Comparison of ENCODE assay signal across 12 cellular contexts in the genomic region with DNA sequence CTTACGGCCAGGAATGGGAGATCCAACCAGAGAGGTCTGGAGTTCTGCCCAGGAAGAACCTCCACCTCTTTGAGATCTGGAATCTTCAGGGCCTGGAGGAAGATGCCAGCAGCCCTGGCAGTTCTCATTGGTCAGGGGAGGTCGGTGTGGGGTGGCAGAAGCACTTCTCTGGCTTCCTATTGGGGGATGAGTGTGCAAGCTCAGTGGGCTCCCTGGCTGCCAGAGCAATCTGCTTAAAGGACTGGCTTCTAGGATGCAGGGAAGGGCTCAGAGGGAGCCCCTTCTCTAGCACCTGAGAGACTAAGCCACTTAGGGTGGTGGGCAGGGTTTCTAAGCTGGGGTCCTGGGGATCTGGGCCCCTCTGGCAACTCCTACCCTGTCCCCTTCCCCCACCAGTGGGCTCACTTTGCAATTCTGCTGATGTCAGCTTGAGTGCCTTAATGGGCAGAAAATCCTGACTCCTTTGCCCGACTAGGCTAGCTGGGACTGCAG. TPM values are rescaled to one million over a fixed set of nuclear protein-coding genes. Genes with fewer than 3 reads are reported as not detected.
DNase-seq lines count a peak whose midpoint lies in the region; ATAC-seq, FAIRE-seq and TF ChIP-seq lines count a peak whose summit lies in the region.
"Had no signal": no experiment of that assay in that cellular context is flagged by ENCODE, and none has a peak within 500 bp of the region (broad histone marks: within the 10 kb centered on the region; RNA-seq: fewer than 3 reads in every experiment).

No MANE protein-coding gene starts in this region.

- peak overlapping the region; percentile 51 for H3K27ac Mint-ChIP-seq in astrocyte (ENCODE audit: unreplicated experiment)
- no peak overlapping the region for H3K27ac Mint-ChIP-seq in T-helper 17 cell

- H3K4me1 ChIP-seq in HUES64 (ENCODE audit: insufficient read depth, low read length): peaks cover 15% of the 10 kb centered on the region
- peaks cover 54% of the 10 kb centered on the region for H3K4me1 ChIP-seq in astrocyte (ENCODE audit: insufficient read depth, low read length)
- peaks cover 50% of the 10 kb centered on the region for H3K4me1 ChIP-seq in keratinocyte (ENCODE audit: control insufficient read depth, extremely low read depth, insufficient read depth, low read length)
- peaks cover 0 to 70% (median 36%) of the 10 kb centered on the region in 4 donors for H3K4me1 ChIP-seq in tibial nerve
- peaks cover 27% of the 10 kb centered on the region for H3K4me1 ChIP-seq in testis

- H3K79me2 ChIP-seq in astrocyte (ENCODE audit: insufficient read depth, low read length) (peaks cover 6% of the 10 kb centered on the region), keratinocyte (ENCODE audit: control insufficient read depth, insufficient read depth, low read length) (no peaks in the 10 kb centered on the region)

- H3K4me3 Mint-ChIP-seq in astrocyte (ENCODE audit: unreplicated experiment) (no peak overlapping the region), T-helper 17 cell (no peak overlapping the region)

- no peaks in the 10 kb centered on the region for H3K27me3 ChIP-seq in HUES64 (ENCODE audit: insufficient read depth, low read length)
- no peaks in the 10 kb centered on the region for H3K27me3 ChIP-seq in astrocyte (ENCODE audit: insufficient read depth, low read length)
- no peaks in the 10 kb centered on the region for H3K27me3 ChIP-seq in keratinocyte (ENCODE audit: control insufficient read depth, extremely low read depth, insufficient read depth, low read length)
- no peaks in the 10 kb centered on the region for H3K27me3 ChIP-seq in tibial nerve
- H3K27me3 ChIP-seq in testis: no peaks in the 10 kb centered on the region

- dilution Hi-C loops in keratinocyte (cut with MboI; ENCODE audit: extremely low pct_ligation_motif_present, low sequenced_read_pairs): no loop called here

- WGBS in HUES64: 57% methylated on average over 3 of the region's 3 CpGs
- 44% methylated on average over 3 of the region's 3 CpGs for WGBS in tibial nerve, 2 donors
- WGBS in testis, 2 donors: 51 to 80% methylated on average over 1 to 3 of the region's 3 CpGs

- no peaks in the 10 kb centered on the region for H3K9me1 ChIP-seq in keratinocyte (ENCODE audit: control insufficient read depth, extremely low read depth, insufficient read depth, low read length)

- no peak overlapping the region for H3K4me3 ChIP-seq in HUES64 (ENCODE audit: low read length)
- H3K4me3 ChIP-seq in astrocyte (ENCODE audit: insufficient read depth, low read depth, low read length): no peak overlapping the region
- no peak overlapping the region for H3K4me3 ChIP-seq in keratinocyte (ENCODE audit: control insufficient read depth in 2 of 3, extremely low read depth in 1 of 3, insufficient read depth in 2 of 3, low read depth in 1 of 3, low read length in 3 of 3)
- no peak overlapping the region for H3K4me3 ChIP-seq in tibial nerve
- H3K4me3 ChIP-seq in testis: no peak overlapping the region

- no peaks in the 10 kb centered on the region for H3K36me3 ChIP-seq in HUES64 (ENCODE audit: insufficient read depth, low read length)
- H3K36me3 ChIP-seq in astrocyte (ENCODE audit: insufficient read depth, low read length): no peaks in the 10 kb centered on the region
- no peaks in the 10 kb centered on the region for H3K36me3 ChIP-seq in keratinocyte (ENCODE audit: control insufficient read depth in 2 of 2, extremely low read depth in 1 of 2, insufficient read depth in 2 of 2, low read length in 2 of 2)
- H3K36me3 ChIP-seq in tibial nerve: peaks cover 0 to 23% (median 0%) of the 10 kb centered on the region in 3 donors
- no peaks in the 10 kb centered on the region for H3K36me3 ChIP-seq in testis (ENCODE audit: low read depth, missing control alignments)

- TF ChIP-seq POLR2A in tibial nerve (IDR thresholded peaks at IDR 0.05): no peak
- no peak for TF ChIP-seq POLR2A in testis (IDR thresholded peaks at IDR 0.05)

- no peak for TF ChIP-seq CTCF in astrocyte (IDR thresholded peaks at IDR 0.05; ENCODE audit: insufficient read depth, low read depth, low read length)
- no peak for TF ChIP-seq CTCF in keratinocyte (optimal IDR thresholded peaks at IDR 0.05 in 1 of 3, IDR thresholded peaks at IDR 0.05 in 1 of 3, conservative IDR thresholded peaks at IDR 0.05 in 1 of 3; ENCODE audit: extremely low read depth in 1 of 3, insufficient read depth in 2 of 3, low read length in 3 of 3)
- TF ChIP-seq CTCF in tibial nerve (IDR thresholded peaks at IDR 0.05): no peak
- TF ChIP-seq CTCF in testis (IDR thresholded peaks at IDR 0.05): no peak

- ATAC-seq in T-helper 17 cell: no peak
- ATAC-seq: left colon had no signal

- H3K36me3 Mint-ChIP-seq in astrocyte (ENCODE audit: low read depth, unreplicated experiment) (peaks cover 8% of the 10 kb centered on the region), T-helper 17 cell (ENCODE audit: low read depth) (no peaks in the 10 kb centered on the region)

- no peak for FAIRE-seq in astrocyte (lab: Jason Lieb, UNC)
- no peak for FAIRE-seq in keratinocyte (lab: Jason Lieb, UNC)

- H3K9ac ChIP-seq in HUES64 (ENCODE audit: low read depth, low read length) (no peak overlapping the region), astrocyte (ENCODE audit: low read length) (peak overlapping the region; percentile 91), keratinocyte (ENCODE audit: control insufficient read depth, extremely low read depth, insufficient read depth, low read length) (peak overlapping the region; percentile 24)

- DNase-seq in astrocyte (ENCODE audit: low read depth) (peak; percentile 32), keratinocyte (ENCODE audit: low read depth, low spot score) (no peak), tibial nerve (ENCODE audit: low spot score in 2 of 2) (no peak), testis (no peak), T-helper 17 cell (no peak)
- no peak for DNase-seq in stimulated activated CD4-positive, alpha-beta T cell treated with anti-CD3 and anti-CD28 coated beads, Interleukin-4, amount 100 ng/mL, for 24 hours
- DNase-seq: activated T-cell treated with anti-CD3 and anti-CD28 coated beads, Interleukin-2, amount 50 U/mL, for 1 hour; DND-41; left colon; NCI-H2171 had no signal

- 0 out of 2 replicates have a peak overlapping the region, but pooled peaks have one; percentile 22 for H3K27ac ChIP-seq in HUES64 (ENCODE audit: low read depth, low read length)
- H3K27ac ChIP-seq in astrocyte (ENCODE audit: low read depth, low read length): peak overlapping the region; percentile 96
- H3K27ac ChIP-seq in keratinocyte (ENCODE audit: control insufficient read depth, insufficient read depth, low read length): peak overlapping the region; percentile 77
- peak overlapping the region in 3 of 4 donors; percentile 77 to 87 (median 86) for H3K27ac ChIP-seq in tibial nerve
- H3K27ac ChIP-seq in testis: no peak overlapping the region
- H3K27ac ChIP-seq: VCaP had no signal

- no peaks in the 10 kb centered on the region for H3K9me3 Mint-ChIP-seq in astrocyte (ENCODE audit: unreplicated experiment)

- H3K4me1 Mint-ChIP-seq in astrocyte (ENCODE audit: low read depth, unreplicated experiment) (peaks cover 37% of the 10 kb centered on the region), T-helper 17 cell (no peaks in the 10 kb centered on the region)

- intact Hi-C loops in testis (cut with DNase I; ENCODE audit: low total_unique reads): no loop called here

- H2AFZ ChIP-seq in astrocyte (ENCODE audit: low read depth, low read length) (no peak overlapping the region), keratinocyte (ENCODE audit: control insufficient read depth, low read length) (no peak overlapping the region)

- H3K9me3 ChIP-seq in HUES64 (ENCODE audit: insufficient read depth, low read depth, low read length) (no peaks in the 10 kb centered on the region), astrocyte (ENCODE audit: insufficient read depth, low read depth, low read length) (no peaks in the 10 kb centered on the region), keratinocyte (ENCODE audit: control insufficient read depth, low read depth, low read length) (no peaks in the 10 kb centered on the region), tibial nerve (no peaks in the 10 kb centered on the region), testis (no peaks in the 10 kb centered on the region), T-helper 17 cell (ENCODE audit: control insufficient read depth, low read length, poor library complexity, severe bottlenecking) (no peaks in the 10 kb centered on the region)

- H3K4me2 ChIP-seq in astrocyte (ENCODE audit: low read length) (peak overlapping the region; percentile 81), keratinocyte (ENCODE audit: control insufficient read depth, extremely low read depth, insufficient read depth, low read depth, low read length) (no peak overlapping the region)

- no peaks in the 10 kb centered on the region for H3K27me3 Mint-ChIP-seq in astrocyte (ENCODE audit: low read depth, unreplicated experiment)
- no peaks in the 10 kb centered on the region for H3K27me3 Mint-ChIP-seq in T-helper 17 cell

- TF ChIP-seq EP300 in tibial nerve (IDR thresholded peaks at IDR 0.05): no peak

- H4K20me1 ChIP-seq in astrocyte (ENCODE audit: insufficient read depth, low read length): no peaks in the 10 kb centered on the region
- H4K20me1 ChIP-seq in keratinocyte (ENCODE audit: control insufficient read depth, extremely low read depth, insufficient read depth, low read length): no peaks in the 10 kb centered on the region

RNA-seq across cellular contexts. Expression of a gene that starts 24.4 kb away (rescaled TPM):
- 11.3 TPM for polyA plus RNA-seq in HUES64 (2013, experiment 1 of 2)
- 14.6 TPM for polyA plus RNA-seq in HUES64 (2013, experiment 2 of 2)
- total RNA-seq in astrocyte: 22.3 and 25.6 TPM in 2 replicates
- 21.7 to 32.5 TPM (median 27.0 TPM) in 3 replicates for polyA plus RNA-seq in keratinocyte
- 11.5 TPM for polyA plus RNA-seq in keratinocyte (2011; ENCODE audit: low read depth)
- polyA plus RNA-seq in keratinocyte (2011; cell fraction: cytosol; rRNA removed): 24.7 and 25.8 TPM in 2 replicates
- polyA plus RNA-seq in keratinocyte (2011; cell fraction: nucleus; rRNA removed): 59.5 and 81.4 TPM in 2 replicates
- polyA plus RNA-seq in keratinocyte (2012; ENCODE audit: low replicate concordance): 31.2 and 40.4 TPM in 2 replicates
- polyA minus RNA-seq in keratinocyte: 45.4 to 75.9 TPM (median 53.1 TPM) in 3 replicates
- 51.8 TPM for polyA minus RNA-seq in keratinocyte (2011; cell fraction: cytosol; rRNA and poly(A)+ RNA removed)
- polyA minus RNA-seq in keratinocyte (2011; cell fraction: nucleus; rRNA and poly(A)+ RNA removed): 52.0 and 62.4 TPM in 2 replicates
- total RNA-seq in tibial nerve: 10 to 100 TPM; 29.7 to 44.9 (median 31.1) TPM
- total RNA-seq in testis: 10 to 100 TPM in 1 of 2 donors, 1 to 10 TPM in 1; 8.3 to 11.5 TPM
- polyA plus RNA-seq in testis (ENCODE audit: insufficient read depth, low read depth, low replicate concordance): 10.5 TPM
- total RNA-seq in T-helper 17 cell: 1 to 10 TPM; 1.7 to 1.8 TPM

RNA-seq across cellular contexts. Expression of a gene that starts 32.1 kb away (rescaled TPM):
- 71.2 TPM for polyA plus RNA-seq in HUES64 (2013, experiment 1 of 2)
- 64.5 TPM for polyA plus RNA-seq in HUES64 (2013, experiment 2 of 2)
- total RNA-seq in astrocyte (43.9 and 48.4 TPM in 2 replicates), tibial nerve (100 to 1,000 TPM; 163 to 179 (median 170) TPM), testis (100 to 1,000 TPM in 1 of 2 donors, 10 to 100 TPM in 1; 87.5 to 111 TPM), T-helper 17 cell (10 to 100 TPM; 30.1 to 35.5 TPM)
- polyA plus RNA-seq in keratinocyte (58.1 to 90.0 TPM (median 70.4 TPM) in 3 replicates), testis (ENCODE audit: insufficient read depth, low read depth, low replicate concordance) (32.6 TPM)
- polyA plus RNA-seq in keratinocyte (2011; ENCODE audit: low read depth): 20.9 TPM
- 58.1 and 74.0 TPM in 2 replicates for polyA plus RNA-seq in keratinocyte (2011; cell fraction: cytosol; rRNA removed)
- 48.6 and 51.6 TPM in 2 replicates for polyA plus RNA-seq in keratinocyte (2011; cell fraction: nucleus; rRNA removed)
- polyA plus RNA-seq in keratinocyte (2012; ENCODE audit: low replicate concordance): 67.8 and 84.1 TPM in 2 replicates
- 15.5 to 28.5 TPM (median 16.7 TPM) in 3 replicates for polyA minus RNA-seq in keratinocyte
- 92.7 TPM for polyA minus RNA-seq in keratinocyte (2011; cell fraction: cytosol; rRNA and poly(A)+ RNA removed)
- 13.5 and 14.4 TPM in 2 replicates for polyA minus RNA-seq in keratinocyte (2011; cell fraction: nucleus; rRNA and poly(A)+ RNA removed)

RNA-seq across cellular contexts. Expression of a gene that starts 40.5 kb away (rescaled TPM):
- polyA plus RNA-seq in HUES64 (2013, experiment 1 of 2): 1.2 TPM
- polyA plus RNA-seq in HUES64 (2013, experiment 2 of 2): 2.0 TPM
- total RNA-seq in astrocyte: 26.9 and 47.8 TPM in 2 replicates
- 0.67 to 1.9 TPM (median 1.7 TPM) in 3 replicates for polyA plus RNA-seq in keratinocyte
- 0.31 TPM for polyA plus RNA-seq in keratinocyte (2011; ENCODE audit: low read depth)
- polyA plus RNA-seq in keratinocyte (2011; cell fraction: cytosol; rRNA removed): 0.16 and 0.49 TPM in 2 replicates
- 2.5 and 5.0 TPM in 2 replicates for polyA plus RNA-seq in keratinocyte (2011; cell fraction: nucleus; rRNA removed)
- 1.7 and 5.4 TPM in 2 replicates for polyA plus RNA-seq in keratinocyte (2012; ENCODE audit: low replicate concordance)
- polyA minus RNA-seq in keratinocyte: 3.2 to 15.0 TPM (median 4.5 TPM) in 3 replicates
- 2.5 TPM for polyA minus RNA-seq in keratinocyte (2011; cell fraction: cytosol; rRNA and poly(A)+ RNA removed)
- 8.4 and 12.3 TPM in 2 replicates for polyA minus RNA-seq in keratinocyte (2011; cell fraction: nucleus; rRNA and poly(A)+ RNA removed)
- 100 to 1,000 TPM; 100 to 132 (median 115) TPM for total RNA-seq in tibial nerve
- 1 to 10 TPM; 5.2 to 6.5 TPM for total RNA-seq in testis
- 4.4 TPM for polyA plus RNA-seq in testis (ENCODE audit: insufficient read depth, low read depth, low replicate concordance)
- total RNA-seq in T-helper 17 cell: under 1 TPM in 1 of 2 donors, not detected in 1; 0.08 TPM

RNA-seq across cellular contexts. Expression of a gene that starts 46.6 kb away (rescaled TPM):
- polyA plus RNA-seq in HUES64 (2013, experiment 1 of 2): 21.8 TPM
- 20.4 TPM for polyA plus RNA-seq in HUES64 (2013, experiment 2 of 2)
- total RNA-seq in astrocyte (15.9 and 17.0 TPM in 2 replicates), tibial nerve (10 to 100 TPM; 16.3 to 35.1 (median 23.7) TPM), testis (10 to 100 TPM; 37.0 to 44.6 TPM), T-helper 17 cell (10 to 100 TPM; 14.5 to 15.0 TPM)
- polyA plus RNA-seq in keratinocyte (20.7 to 24.9 TPM (median 23.6 TPM) in 3 replicates), testis (ENCODE audit: insufficient read depth, low read depth, low replicate concordance) (97.5 TPM)
- 40.1 TPM for polyA plus RNA-seq in keratinocyte (2011; ENCODE audit: low read depth)
- 21.7 and 24.4 TPM in 2 replicates for polyA plus RNA-seq in keratinocyte (2011; cell fraction: cytosol; rRNA removed)
- 21.4 and 21.8 TPM in 2 replicates for polyA plus RNA-seq in keratinocyte (2011; cell fraction: nucleus; rRNA removed)
- polyA plus RNA-seq in keratinocyte (2012; ENCODE audit: low replicate concordance): 15.1 and 18.5 TPM in 2 replicates
- 6.7 to 17.8 TPM (median 14.2 TPM) in 3 replicates for polyA minus RNA-seq in keratinocyte
- polyA minus RNA-seq in keratinocyte (2011; cell fraction: cytosol; rRNA and poly(A)+ RNA removed): 13.2 TPM
- 10.7 and 17.5 TPM in 2 replicates for polyA minus RNA-seq in keratinocyte (2011; cell fraction: nucleus; rRNA and poly(A)+ RNA removed)

Comparison
In these comparisons a context has a peak if more than half of its experiments do, and no peak if none do; other contexts are left out.
1. H3K27ac ChIP-seq: peak in HUES64 (single experiment), astrocyte (single experiment), keratinocyte (single experiment) and tibial nerve (3 of 4); none in testis (0 of 2).
2. RNA of a gene that starts 40.5 kb away (total RNA-seq): 100 to 132 TPM in tibial nerve, 26.9 to 47.8 TPM in astrocyte and 5.2 to 6.5 TPM in testis; 0.08 TPM in T-helper 17 cell; every median in the first group is over 4 times any median in the second.